In genomic region chr5:109215040-109215439, GRCh38 we compare ENCODE assay signal across 8 cellular contexts.
"Had no signal": no experiment of that assay in that cellular context is flagged by ENCODE, and none has a peak within 500 bp of the region (broad histone marks: within the 10 kb centered on the region; RNA-seq: fewer than 3 reads in every experiment).

No MANE protein-coding gene starts in this region.

- H3K4me1 ChIP-seq: HAP-1 had no signal

- H3K36me3 ChIP-seq: HAP-1 had no signal

- H3K27ac ChIP-seq: GM23248 had no signal

- H3K9ac ChIP-seq: GM23248 had no signal

- DNase-seq: GM23248, GOT3, H7, HFFc6, KBM-7 had no signal

- H3K4me3 ChIP-seq: GM23248, HAP-1 had no signal

- H3K9me3 ChIP-seq: HAP-1 had no signal

- FAIRE-seq: HTR-8/SVneo had no signal

- ATAC-seq: HCT116 had no signal
